ENCODE assay signal across 32 cellular contexts in the genomic region with DNA sequence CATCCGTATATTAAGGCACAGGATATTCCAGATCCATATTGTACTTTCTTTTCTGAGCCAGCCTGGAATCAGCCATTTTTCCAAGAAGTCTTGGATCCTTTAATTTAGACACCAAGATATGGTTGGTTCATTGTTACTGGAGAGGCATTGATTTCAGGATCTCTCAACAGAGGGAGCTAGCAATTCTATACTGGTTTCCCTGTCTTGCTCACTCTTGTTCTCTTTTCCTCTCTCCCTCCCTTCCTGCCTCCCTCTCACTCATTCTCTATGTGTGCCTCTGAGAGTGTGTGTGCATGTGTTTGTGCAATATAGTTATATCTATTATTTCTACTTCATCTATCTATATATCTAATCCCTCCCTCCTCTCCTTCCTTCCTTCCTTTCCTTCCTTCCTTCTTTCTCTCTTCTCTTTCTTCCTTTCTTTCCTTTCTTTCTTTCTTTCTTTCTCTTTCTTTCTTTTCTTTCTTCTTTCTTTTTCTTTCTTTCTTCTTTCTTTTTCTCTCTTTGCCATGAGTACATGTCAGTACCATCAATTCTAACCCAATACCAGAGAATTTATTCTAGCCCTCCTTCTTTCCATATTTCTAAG.
"Had no signal": no experiment of that assay in that cellular context is flagged by ENCODE, and none has a peak within 500 bp of the region (broad histone marks: within the 10 kb centered on the region; RNA-seq: fewer than 3 reads in every experiment).

No MANE protein-coding gene starts in this region.

- H3K4me1 Mint-ChIP-seq: activated CD4-positive, alpha-beta T cell treated with anti-CD3 and anti-CD28 coated beads, Interleukin-2, amount 10 ng/mL, durations not matched to agents 24 days and 14 days; activated naive CD8-positive, alpha-beta T cell treated with anti-CD3 and anti-CD28 coated beads for 36 hours; brain; natural killer cell; stimulated activated naive B cell treated with anti-CD40 and anti-IgM and Interleukin-4, amounts not matched to agents 10 μg/mL and 1 μg/mL and 100 μg/mL, for 72 hours; T-helper 17 cell had no signal

- ATAC-seq: activated CD8-positive, alpha-beta T cell treated with anti-CD3 and anti-CD28 coated beads for 36 hours; esophagus mucosa; left lung; lower lobe of right lung; natural killer cell; stimulated activated naive B cell treated with anti-CD40 and anti-IgM and Interleukin-4, amounts not matched to agents 10 μg/mL and 1 μg/mL and 100 μg/mL, for 72 hours; T-helper 17 cell had no signal

- H3K9me3 Mint-ChIP-seq: activated CD4-positive, alpha-beta T cell treated with anti-CD3 and anti-CD28 coated beads, Interleukin-2, amount 10 ng/mL, durations not matched to agents 24 days and 14 days; activated naive CD8-positive, alpha-beta T cell treated with anti-CD3 and anti-CD28 coated beads for 36 hours; brain; stimulated activated naive B cell treated with anti-CD40 and anti-IgM and Interleukin-4, amounts not matched to agents 10 μg/mL and 1 μg/mL and 100 μg/mL, for 72 hours had no signal

- H3K4me1 ChIP-seq: adrenal gland, ascending aorta, left lung, lower lobe of right lung, sigmoid colon, suprapubic skin, tibial artery had no signal

- H3K36me3 ChIP-seq: adrenal gland, ascending aorta, cardiac muscle cell, left lung, lower lobe of right lung, sigmoid colon, suprapubic skin, tibial artery, WERI-Rb-1 had no signal

- H3K9me3 ChIP-seq: adrenal gland, ascending aorta, left lung, lower lobe of right lung, sigmoid colon, suprapubic skin, tibial artery had no signal

- H3K27ac ChIP-seq: adrenal gland, ascending aorta, cardiac muscle cell, left lung, lower lobe of right lung, sigmoid colon, suprapubic skin, tibial artery, WERI-Rb-1 had no signal

- H3K4me3 ChIP-seq: adrenal gland, ascending aorta, cardiac muscle cell, left lung, lower lobe of right lung, sigmoid colon, suprapubic skin, tibial artery had no signal

- H3K27ac Mint-ChIP-seq: activated CD4-positive, alpha-beta T cell treated with anti-CD3 and anti-CD28 coated beads, Interleukin-2, amount 10 ng/mL, durations not matched to agents 24 days and 14 days; activated CD8-positive, alpha-beta T cell treated with anti-CD3 and anti-CD28 coated beads for 36 hours; activated naive CD8-positive, alpha-beta T cell treated with anti-CD3 and anti-CD28 coated beads for 36 hours; brain; natural killer cell; progenitor cell of endocrine pancreas; stimulated activated naive B cell treated with anti-CD40 and anti-IgM and Interleukin-4, amounts not matched to agents 10 μg/mL and 1 μg/mL and 100 μg/mL, for 72 hours; T-helper 17 cell had no signal

- H3K36me3 Mint-ChIP-seq: activated naive CD8-positive, alpha-beta T cell treated with anti-CD3 and anti-CD28 coated beads for 36 hours; brain; natural killer cell; stimulated activated naive B cell treated with anti-CD40 and anti-IgM and Interleukin-4, amounts not matched to agents 10 μg/mL and 1 μg/mL and 100 μg/mL, for 72 hours had no signal

- H3K4me3 Mint-ChIP-seq: activated CD4-positive, alpha-beta T cell treated with anti-CD3 and anti-CD28 coated beads, Interleukin-2, amount 10 ng/mL, durations not matched to agents 24 days and 14 days; activated CD8-positive, alpha-beta T cell treated with anti-CD3 and anti-CD28 coated beads for 36 hours; activated naive CD8-positive, alpha-beta T cell treated with anti-CD3 and anti-CD28 coated beads for 36 hours; brain; natural killer cell; stimulated activated naive B cell treated with anti-CD40 and anti-IgM and Interleukin-4, amounts not matched to agents 10 μg/mL and 1 μg/mL and 100 μg/mL, for 72 hours; T-helper 17 cell had no signal

- H3K27me3 Mint-ChIP-seq: activated CD4-positive, alpha-beta T cell treated with anti-CD3 and anti-CD28 coated beads, Interleukin-2, amount 10 ng/mL, durations not matched to agents 24 days and 14 days; activated CD8-positive, alpha-beta T cell treated with anti-CD3 and anti-CD28 coated beads for 36 hours; activated naive CD8-positive, alpha-beta T cell treated with anti-CD3 and anti-CD28 coated beads for 36 hours; brain; progenitor cell of endocrine pancreas; stimulated activated naive B cell treated with anti-CD40 and anti-IgM and Interleukin-4, amounts not matched to agents 10 μg/mL and 1 μg/mL and 100 μg/mL, for 72 hours; T-helper 17 cell had no signal

- DNase-seq: activated CD4-positive, alpha-beta T cell treated with anti-CD3 and anti-CD28 coated beads, Interleukin-2, amount 10 ng/mL, durations not matched to agents 24 days and 14 days; activated CD4-positive, CD25-positive, alpha-beta regulatory T cell treated with anti-CD3 and anti-CD28 coated beads, Interleukin-2, amount 50 U/mL, for 72 hours; activated CD8-positive, alpha-beta T cell treated with anti-CD3 and anti-CD28 coated beads for 36 hours; activated effector memory CD4-positive, alpha-beta T cell treated with Interleukin-2 at 50 U/mL for 16 hours; activated naive CD4-positive, alpha-beta T cell treated with Interleukin-2 at 50 U/mL for 16 hours; activated naive CD8-positive, alpha-beta T cell treated with anti-CD3 and anti-CD28 coated beads for 36 hours; activated T-cell treated with anti-CD3 and anti-CD28 coated beads, Interleukin-2, amount 50 U/mL, for 48 hours; adrenal gland; cortex of kidney; foreskin fibroblast; head of caudate nucleus; hippocampal formation; left lung; lower lobe of right lung; mesenchymal stem cell; natural killer cell; retina; sigmoid colon; small intestine; stimulated activated CD4-positive, alpha-beta T cell treated with anti-CD3 and anti-CD28 coated beads, Interleukin-2, amount 100 ng/mL, for 24 hours; stimulated activated naive B cell treated with anti-CD40 and anti-IgM and Interleukin-4, amounts not matched to agents 10 μg/mL and 1 μg/mL and 100 μg/mL, for 72 hours; SW 1271; T-helper 17 cell; T1000; tibial artery; WERI-Rb-1 had no signal

- H3K27me3 ChIP-seq: adrenal gland, ascending aorta, cardiac muscle cell, left lung, sigmoid colon, suprapubic skin, tibial artery had no signal
